8 cellular contexts compared by ENCODE assay signal in the genomic region with DNA sequence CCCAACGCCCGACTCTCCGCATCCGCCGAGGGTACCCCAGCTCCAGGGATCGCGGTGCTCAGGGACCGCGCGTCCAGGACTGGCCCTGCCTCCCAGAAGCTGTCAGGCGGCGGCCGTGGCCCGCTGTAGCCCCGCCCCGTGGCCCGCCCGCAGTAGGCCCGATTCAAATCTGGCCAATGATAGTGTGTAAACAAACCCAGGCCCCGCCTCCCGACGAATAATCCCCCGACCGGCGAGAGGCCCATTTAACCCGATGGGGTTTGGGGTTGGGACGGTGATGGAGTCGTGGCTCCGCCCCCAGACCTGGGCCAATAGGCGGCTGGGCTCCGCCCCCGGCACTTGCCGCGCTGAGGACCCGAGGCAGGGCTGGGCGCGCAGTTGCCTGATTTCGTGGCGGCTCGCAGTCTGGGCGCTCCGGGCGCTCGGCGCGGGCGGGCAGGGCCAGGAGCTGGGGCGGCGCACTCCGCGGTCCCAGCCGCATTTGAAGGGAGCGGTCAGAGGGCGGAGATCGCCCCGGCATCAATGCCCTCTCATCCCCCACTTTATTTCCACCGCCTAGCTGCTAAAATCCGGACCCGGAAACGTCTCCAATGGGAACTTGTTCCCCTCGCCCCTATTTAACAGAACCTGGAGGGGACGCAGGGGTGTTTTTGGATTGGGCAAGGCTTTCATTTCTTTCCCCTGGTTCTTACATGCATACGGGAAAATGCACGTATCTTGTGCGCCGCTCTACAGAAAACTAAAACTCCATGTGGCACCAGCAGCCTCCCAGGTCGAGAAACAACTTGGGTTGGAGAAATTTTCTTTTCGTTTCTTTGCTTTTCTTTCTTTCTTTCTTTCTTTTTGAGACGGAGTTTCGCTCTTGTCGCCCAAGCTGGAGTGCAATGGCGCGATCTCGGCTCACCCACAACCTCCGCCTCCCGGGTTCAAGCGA. TPM values are rescaled to one million over a fixed set of nuclear protein-coding genes. Genes with fewer than 3 reads are reported as not detected.
A peak's percentile ranks its signal among the peaks of the same experiment; 100 is the strongest.
DNase-seq lines count a peak whose midpoint lies in the region; ATAC-seq, FAIRE-seq and TF ChIP-seq lines count a peak whose summit lies in the region.

No MANE protein-coding gene starts in this region.

- H3K27me3 ChIP-seq in DOHH2 (ENCODE audit: control insufficient read depth, low read length) = no peaks in the 10 kb centered on the region
- H3K27me3 ChIP-seq in GM23248 (replicated peaks; ENCODE audit: insufficient read depth) = no peaks in the 10 kb centered on the region
- H3K27me3 ChIP-seq in Karpas-422 (ENCODE audit: low read length) = no peaks in the 10 kb centered on the region

- H3K4me3 Mint-ChIP-seq in activated T-helper 1 cell treated with anti-CD3 and anti-CD28 coated beads, Interleukin-12 subunit alpha, Interleukin-12 subunit beta, Interleukin-2, Interleukin-4 antibody, amounts not matched to agents 30 ng/mL and 10 ng/mL and 1 ng/mL, durations not matched to agents 14 hours and 24 hours and 36 hours = peak overlapping the region; percentile 87
- H3K4me3 Mint-ChIP-seq in naive B cell = peak overlapping the region; percentile 77 to 92 (median 88)
- H3K4me3 Mint-ChIP-seq in stimulated activated effector memory CD8-positive, alpha-beta T cell treated with anti-CD3 and anti-CD28 coated beads, Interleukin-12 subunit alpha, Interleukin-12 subunit beta, amount 100 ng/mL, for 72 hours = peak overlapping the region; percentile 81

- no peaks in the 10 kb centered on the region for H3K36me3 ChIP-seq in DOHH2 (ENCODE audit: control insufficient read depth, low read length)
- H3K36me3 ChIP-seq in GM23248 (ENCODE audit: low read depth) = no peaks in the 10 kb centered on the region
- H3K36me3 ChIP-seq in Karpas-422 (ENCODE audit: insufficient read depth, low read length) = no peaks in the 10 kb centered on the region

- H3K9ac ChIP-seq in GM23248 (peak overlapping the region; percentile 85), Karpas-422 (ENCODE audit: low read length) (peak overlapping the region; percentile 82)

- H3K79me2 ChIP-seq in DOHH2 (ENCODE audit: control insufficient read depth, low read length) = peaks cover 6% of the 10 kb centered on the region; the same call in 1 of the 2 replicates
- no peaks in the 10 kb centered on the region for H3K79me2 ChIP-seq in GM23248 (ENCODE audit: insufficient read depth)
- no peaks in the 10 kb centered on the region for H3K79me2 ChIP-seq in Karpas-422 (ENCODE audit: low read length)

- H3K9me3 ChIP-seq in DOHH2 (ENCODE audit: control insufficient read depth, insufficient read depth, low read length) = no peaks in the 10 kb centered on the region
- no peaks in the 10 kb centered on the region for H3K9me3 ChIP-seq in GM23248 (ENCODE audit: low read depth)
- no peaks in the 10 kb centered on the region for H3K9me3 ChIP-seq in Karpas-422 (ENCODE audit: low read length)

- H2AFZ ChIP-seq in GM23248 (peak overlapping the region; percentile 93), Karpas-422 (ENCODE audit: low read length) (peak overlapping the region; percentile 93)

- ATAC-seq in naive B cell (ENCODE audit: low read depth in 2 of 2) = peak; percentile 95
- peak; percentile 97 for ATAC-seq in stimulated activated effector memory CD8-positive, alpha-beta T cell treated with anti-CD3 and anti-CD28 coated beads, Interleukin-12 subunit alpha, Interleukin-12 subunit beta, amount 100 ng/mL, for 72 hours

- intact Hi-C loops in activated T-helper 1 cell treated with anti-CD3 and anti-CD28 coated beads, Interleukin-12 subunit alpha, Interleukin-12 subunit beta, Interleukin-2, Interleukin-4 antibody, amounts not matched to agents 30 ng/mL and 10 ng/mL and 1 ng/mL, durations not matched to agents 14 hours and 24 hours and 36 hours (cut with micrococcal nuclease) = loop anchor here (1.0 to 10.0 kb wide), 6 partner anchors 8 to 724 kb away; partner anchors contain the start of genes DHX34, EMP3, NAPA and NOP53

- H3K27ac ChIP-seq in DOHH2 (ENCODE audit: low read depth, low read length) (peak overlapping the region; percentile 60), GM23248 (peak overlapping the region; percentile 87), Karpas-422 (ENCODE audit: low read length) (peak overlapping the region; percentile 37; the same call in 1 of the 2 replicates)

- in situ Hi-C loops in GM23248 (cut with MboI) = no loop called here

- DNase-seq in GM23248 (peak; percentile 100), Karpas-422 (peak; percentile 99), RCC 7860 (ENCODE audit: low spot score) (peak; percentile 92), fibroblast of gingiva (ENCODE audit: low read depth) (peak; percentile 99), naive B cell (peak; percentile 98)
- DNase-seq in activated T-helper 1 cell treated with anti-CD3 and anti-CD28 coated beads, Interleukin-12 subunit alpha, Interleukin-12 subunit beta, Interleukin-2, Interleukin-4 antibody, amounts not matched to agents 30 ng/mL and 10 ng/mL and 1 ng/mL, durations not matched to agents 14 hours and 24 hours and 36 hours (ENCODE audit: low spot score) = peak; percentile 98
- peak; percentile 87 to 98 for DNase-seq in stimulated activated effector memory CD8-positive, alpha-beta T cell treated with anti-CD3 and anti-CD28 coated beads, Interleukin-12 subunit alpha, Interleukin-12 subunit beta, amount 100 ng/mL, for 72 hours (ENCODE audit: low spot score in 2 of 2)

- no peaks in the 10 kb centered on the region for H3K9me3 Mint-ChIP-seq in activated T-helper 1 cell treated with anti-CD3 and anti-CD28 coated beads, Interleukin-12 subunit alpha, Interleukin-12 subunit beta, Interleukin-2, Interleukin-4 antibody, amounts not matched to agents 30 ng/mL and 10 ng/mL and 1 ng/mL, durations not matched to agents 14 hours and 24 hours and 36 hours
- H3K9me3 Mint-ChIP-seq in naive B cell = peaks cover 0 to 2% (median 0%) of the 10 kb centered on the region in 7 donors
- no peaks in the 10 kb centered on the region for H3K9me3 Mint-ChIP-seq in stimulated activated effector memory CD8-positive, alpha-beta T cell treated with anti-CD3 and anti-CD28 coated beads, Interleukin-12 subunit alpha, Interleukin-12 subunit beta, amount 100 ng/mL, for 72 hours

- H3K27ac Mint-ChIP-seq in activated T-helper 1 cell treated with anti-CD3 and anti-CD28 coated beads, Interleukin-12 subunit alpha, Interleukin-12 subunit beta, Interleukin-2, Interleukin-4 antibody, amounts not matched to agents 30 ng/mL and 10 ng/mL and 1 ng/mL, durations not matched to agents 14 hours and 24 hours and 36 hours = peak overlapping the region; percentile 89
- peak overlapping the region; percentile 30 to 88 (median 79) for H3K27ac Mint-ChIP-seq in naive B cell
- H3K27ac Mint-ChIP-seq in stimulated activated effector memory CD8-positive, alpha-beta T cell treated with anti-CD3 and anti-CD28 coated beads, Interleukin-12 subunit alpha, Interleukin-12 subunit beta, amount 100 ng/mL, for 72 hours = peak overlapping the region; percentile 87

- no peaks in the 10 kb centered on the region for H3K9me2 ChIP-seq in DOHH2 (replicated peaks; ENCODE audit: control insufficient read depth, low read length)
- H3K9me2 ChIP-seq in GM23248 (ENCODE audit: insufficient read depth) = no peaks in the 10 kb centered on the region
- H3K9me2 ChIP-seq in Karpas-422 (replicated peaks; ENCODE audit: insufficient read depth, low read length) = no peaks in the 10 kb centered on the region

- peak overlapping the region; percentile 83 for H3K4me3 ChIP-seq in DOHH2 (ENCODE audit: low read length)
- H3K4me3 ChIP-seq in GM23248 = peak overlapping the region; percentile 81
- H3K4me3 ChIP-seq in Karpas-422 (ENCODE audit: low read length) = peak overlapping the region; percentile 79

- peaks cover 1% of the 10 kb centered on the region for H3K27me3 Mint-ChIP-seq in activated T-helper 1 cell treated with anti-CD3 and anti-CD28 coated beads, Interleukin-12 subunit alpha, Interleukin-12 subunit beta, Interleukin-2, Interleukin-4 antibody, amounts not matched to agents 30 ng/mL and 10 ng/mL and 1 ng/mL, durations not matched to agents 14 hours and 24 hours and 36 hours (ENCODE audit: insufficient read depth)
- peaks cover 20 to 45% (median 30%) of the 10 kb centered on the region in 3 donors for H3K27me3 Mint-ChIP-seq in naive B cell

- no peak for TF ChIP-seq CTCF in DOHH2 (IDR thresholded peaks at IDR 0.05; ENCODE audit: low read depth, low read length, poor library complexity, severe bottlenecking)

- no peaks in the 10 kb centered on the region for H4K20me1 ChIP-seq in DOHH2 (ENCODE audit: control insufficient read depth, insufficient read depth, low read depth, low read length)
- no peaks in the 10 kb centered on the region for H4K20me1 ChIP-seq in GM23248 (ENCODE audit: insufficient read depth)
- no peaks in the 10 kb centered on the region for H4K20me1 ChIP-seq in Karpas-422 (ENCODE audit: insufficient read depth, low read depth, low read length)

- H3F3A ChIP-seq in DOHH2 (ENCODE audit: control insufficient read depth, insufficient read depth) (peaks cover 22% of the 10 kb centered on the region), GM23248 (ENCODE audit: insufficient read depth) (peaks cover 39% of the 10 kb centered on the region)

- WGBS in GM23248 (ENCODE audit: low coverage in 1 of 2, low lambda C conversion rate in 2 of 2, missing lambda C conversion rate in 2 of 2), 2 experiments = 5 to 6% methylated on average over 52 to 67 of the region's 77 CpGs

- H3K4me1 ChIP-seq in DOHH2 (ENCODE audit: control insufficient read depth, low read length) (peaks cover 43% of the 10 kb centered on the region), GM23248 (ENCODE audit: insufficient read depth) (peaks cover 15% of the 10 kb centered on the region; the same call in 1 of the 2 replicates), Karpas-422 (ENCODE audit: low read length) (peaks cover 14% of the 10 kb centered on the region)

- H3K4me2 ChIP-seq in DOHH2 (ENCODE audit: low read length) (peak overlapping the region; percentile 82), GM23248 (ENCODE audit: unreplicated experiment) (peak overlapping the region; percentile 89), Karpas-422 (ENCODE audit: low read depth, low read length, poor library complexity, severe bottlenecking) (peak overlapping the region; percentile 87)

- H3K36me3 Mint-ChIP-seq in activated T-helper 1 cell treated with anti-CD3 and anti-CD28 coated beads, Interleukin-12 subunit alpha, Interleukin-12 subunit beta, Interleukin-2, Interleukin-4 antibody, amounts not matched to agents 30 ng/mL and 10 ng/mL and 1 ng/mL, durations not matched to agents 14 hours and 24 hours and 36 hours (ENCODE audit: low read depth) = no peaks in the 10 kb centered on the region
- H3K36me3 Mint-ChIP-seq in naive B cell = no peaks in the 10 kb centered on the region
- H3K36me3 Mint-ChIP-seq in stimulated activated effector memory CD8-positive, alpha-beta T cell treated with anti-CD3 and anti-CD28 coated beads, Interleukin-12 subunit alpha, Interleukin-12 subunit beta, amount 100 ng/mL, for 72 hours = peaks cover 6% of the 10 kb centered on the region

- peak; percentile 71 for FAIRE-seq in RCC 7860 (lab: Jason Lieb, UNC)

- H3K4me1 Mint-ChIP-seq in activated T-helper 1 cell treated with anti-CD3 and anti-CD28 coated beads, Interleukin-12 subunit alpha, Interleukin-12 subunit beta, Interleukin-2, Interleukin-4 antibody, amounts not matched to agents 30 ng/mL and 10 ng/mL and 1 ng/mL, durations not matched to agents 14 hours and 24 hours and 36 hours (ENCODE audit: low read depth) = peaks cover 31% of the 10 kb centered on the region
- H3K4me1 Mint-ChIP-seq in naive B cell = peaks cover 9 to 21% (median 17%) of the 10 kb centered on the region in 3 donors
- H3K4me1 Mint-ChIP-seq in stimulated activated effector memory CD8-positive, alpha-beta T cell treated with anti-CD3 and anti-CD28 coated beads, Interleukin-12 subunit alpha, Interleukin-12 subunit beta, amount 100 ng/mL, for 72 hours = peaks cover 24% of the 10 kb centered on the region

RNA-seq across cellular contexts. Expression of gene BICRA, which starts 8.4 kb away (rescaled TPM):
- 0.86 and 3.8 TPM in 2 replicates for total RNA-seq in GM23248 (2014; rRNA removed; shearing (Covaris generic))
- polyA plus RNA-seq in GM23248 (2016; fragmentation: Nextera tagmentation; extraction: Ambion mirVana) (0.81 and 1.1 TPM in 2 replicates), naive B cell (ENCODE audit: low read depth in 6 of 6) (1 to 10 TPM in 1 of 6 donors, under 1 TPM in 4, not detected in 1; 0.37 to 1.5 (median 0.83) TPM)
- 1.0 and 1.8 TPM in 2 replicates for total RNA-seq in Karpas-422 (2014; rRNA removed; shearing (Covaris generic); ENCODE audit: low replicate concordance)
- 13.0 and 13.5 TPM in 2 replicates for total RNA-seq in activated T-helper 1 cell treated with anti-CD3 and anti-CD28 coated beads, Interleukin-12 subunit alpha, Interleukin-12 subunit beta, Interleukin-2, Interleukin-4 antibody, amounts not matched to agents 30 ng/mL and 10 ng/mL and 1 ng/mL, durations not matched to agents 14 hours and 24 hours and 36 hours

RNA-seq across cellular contexts. Expression of gene ZNF541, which starts 27.6 kb away (rescaled TPM):
- not detected in 2 replicates for total RNA-seq in GM23248 (2014; rRNA removed; shearing (Covaris generic))
- 0.11 and 0.15 TPM in 2 replicates for polyA plus RNA-seq in GM23248 (2016; fragmentation: Nextera tagmentation; extraction: Ambion mirVana)
- not detected in 2 replicates for total RNA-seq in Karpas-422 (2014; rRNA removed; shearing (Covaris generic); ENCODE audit: low replicate concordance)
- 0.05 and 0.39 TPM in 2 replicates for total RNA-seq in activated T-helper 1 cell treated with anti-CD3 and anti-CD28 coated beads, Interleukin-12 subunit alpha, Interleukin-12 subunit beta, Interleukin-2, Interleukin-4 antibody, amounts not matched to agents 30 ng/mL and 10 ng/mL and 1 ng/mL, durations not matched to agents 14 hours and 24 hours and 36 hours
- polyA plus RNA-seq in naive B cell (ENCODE audit: low read depth in 6 of 6) = not detected

Comparison
In these comparisons a context has a peak if more than half of its experiments do, and no peak if none do; other contexts are left out.
1. Peak in every context shown above with its lines: DNase-seq, ATAC-seq, H3K4me3 ChIP-seq and H3K27ac ChIP-seq.
2. H3K27ac ChIP-seq: peak in every context shown above with its lines; median percentile 87 in GM23248; 60 in DOHH2; 37 in Karpas-422.